In the genomic region with DNA sequence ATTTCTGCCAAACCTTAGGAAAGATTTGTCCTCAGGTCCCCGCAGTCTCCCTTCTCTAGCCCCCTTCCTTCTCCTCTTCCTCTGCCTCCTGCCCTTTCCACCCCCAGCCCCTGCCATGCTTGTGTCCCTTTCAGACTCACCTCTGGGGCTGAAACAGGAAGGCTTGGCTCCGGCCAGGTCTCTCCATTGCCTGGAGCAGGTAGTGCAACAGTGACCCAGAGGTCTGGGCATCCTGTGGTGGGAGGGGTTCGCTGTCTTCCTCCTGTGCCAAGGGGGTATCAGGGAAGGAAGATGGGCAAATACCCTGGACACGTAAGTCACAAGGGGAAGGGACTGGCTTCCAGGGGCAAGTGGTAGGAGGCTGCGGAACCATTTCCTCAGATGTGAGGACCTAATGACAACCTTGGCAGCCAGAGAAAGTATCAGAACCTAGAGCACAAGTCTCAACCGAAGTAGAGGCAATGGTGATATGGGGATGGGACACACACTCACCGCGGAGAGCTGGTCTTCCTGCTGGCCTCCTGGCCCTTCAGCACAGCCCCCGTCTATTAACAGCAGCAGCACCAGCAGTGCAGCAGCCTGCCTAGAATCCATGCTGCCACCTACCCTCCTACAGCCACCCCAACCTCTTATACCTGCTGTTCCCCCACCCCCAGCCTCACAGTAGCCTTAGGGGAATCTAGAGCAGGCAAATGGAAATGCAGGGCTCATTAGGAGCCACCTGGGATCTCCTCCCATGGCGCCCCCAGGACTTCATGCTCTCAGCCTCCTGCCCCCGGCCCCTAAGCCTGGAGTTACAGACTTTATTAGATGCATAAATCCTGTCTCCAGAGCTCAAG, we compare ENCODE assay signal across 21 cellular contexts. TPM values are rescaled to one million over a fixed set of nuclear protein-coding genes. Genes with fewer than 3 reads are reported as not detected.
DNase-seq lines count a peak whose midpoint lies in the region; ATAC-seq and TF ChIP-seq lines count a peak whose summit lies in the region.
"Had no signal": no experiment of that assay in that cellular context is flagged by ENCODE, and none has a peak within 500 bp of the region (broad histone marks: within the 10 kb centered on the region; RNA-seq: fewer than 3 reads in every experiment).

Gene NPFF (minus strand): TSS at position 604 of the 839 bp plus-strand sequence. CDS start 10 bp downstream, at position 594.

- peaks cover 14% of the 10 kb centered on the region for H3K36me3 Mint-ChIP-seq in activated CD4-positive, alpha-beta memory T cell treated with anti-CD3 and anti-CD28 coated beads, Interleukin-2, amount 10 ng/mL, durations not matched to agents 7 days and 5 days (ENCODE audit: low read depth)
- no peaks in the 10 kb centered on the region for H3K36me3 Mint-ChIP-seq in activated CD4-positive, alpha-beta memory T cell treated with anti-CD3 and anti-CD28 coated beads for 36 hours
- peaks cover 25% of the 10 kb centered on the region for H3K36me3 Mint-ChIP-seq in endothelial cell (ENCODE audit: low read depth, unreplicated experiment)
- H3K36me3 Mint-ChIP-seq in stimulated activated memory B cell treated with anti-CD40 and anti-IgM and Interleukin-4, amounts not matched to agents 10 μg/mL and 1 μg/mL and 100 μg/mL, for 72 hours: peaks cover 38% of the 10 kb centered on the region
- peaks cover 4% of the 10 kb centered on the region for H3K36me3 Mint-ChIP-seq in activated naive CD4-positive, alpha-beta T cell treated with anti-CD3 and anti-CD28 coated beads for 36 hours (ENCODE audit: low read depth)

- no peak within 1 kb of the TSS for H3K27ac ChIP-seq in upper lobe of right lung
- H3K27ac ChIP-seq: HL-60 had no signal

- no peak for DNase-seq in activated CD4-positive, alpha-beta memory T cell treated with anti-CD3 and anti-CD28 coated beads, Interleukin-2, amount 10 ng/mL, durations not matched to agents 7 days and 5 days
- no peak for DNase-seq in activated CD4-positive, alpha-beta memory T cell treated with anti-CD3 and anti-CD28 coated beads for 36 hours
- DNase-seq in NT2/D1 (ENCODE audit: low read depth, low spot score): no peak
- no peak for DNase-seq in endothelial cell (ENCODE audit: low spot score)
- no peak for DNase-seq in upper lobe of right lung
- DNase-seq in activated naive CD4-positive, alpha-beta T cell treated with anti-CD3 and anti-CD28 coated beads for 36 hours: no peak
- DNase-seq: activated T-cell treated with anti-CD3 and anti-CD28 coated beads, Interleukin-2, amount 50 U/mL, for 48 hours; amygdala; CD8-positive, alpha-beta memory T cell; lower lobe of right lung; naive thymus-derived CD8-positive, alpha-beta T cell; NCI-H1436; psoas muscle; Right ventricle myocardium superior; stimulated activated CD4-positive, alpha-beta T cell treated with anti-CD3 and anti-CD28 coated beads, Interleukin-12 subunit alpha, Interleukin-12 subunit beta, amount 100 ng/mL, for 4 hours; stimulated activated naive CD4-positive, alpha-beta T cell treated with Interleukin-2 at 50 U/mL for 16 hours had no signal

- no peaks in the 10 kb centered on the region for H3K27me3 Mint-ChIP-seq in activated CD4-positive, alpha-beta memory T cell treated with anti-CD3 and anti-CD28 coated beads, Interleukin-2, amount 10 ng/mL, durations not matched to agents 7 days and 5 days
- H3K27me3 Mint-ChIP-seq in activated CD4-positive, alpha-beta memory T cell treated with anti-CD3 and anti-CD28 coated beads for 36 hours: no peaks in the 10 kb centered on the region
- H3K27me3 Mint-ChIP-seq in endothelial cell (ENCODE audit: unreplicated experiment): peaks cover 22% of the 10 kb centered on the region
- no peaks in the 10 kb centered on the region for H3K27me3 Mint-ChIP-seq in stimulated activated memory B cell treated with anti-CD40 and anti-IgM and Interleukin-4, amounts not matched to agents 10 μg/mL and 1 μg/mL and 100 μg/mL, for 72 hours
- H3K27me3 Mint-ChIP-seq in activated naive CD4-positive, alpha-beta T cell treated with anti-CD3 and anti-CD28 coated beads for 36 hours (ENCODE audit: low read depth): no peaks in the 10 kb centered on the region
- H3K27me3 Mint-ChIP-seq: CD8-positive, alpha-beta memory T cell; naive thymus-derived CD8-positive, alpha-beta T cell had no signal

- H3K4me3 ChIP-seq in NT2/D1 (ENCODE audit: insufficient read length, low read depth) (no peak within 1 kb of the TSS), upper lobe of right lung (no peak within 1 kb of the TSS)
- H3K4me3 ChIP-seq: lower lobe of right lung, psoas muscle had no signal

- no peak for ATAC-seq in stimulated activated memory B cell treated with anti-CD40 and anti-IgM and Interleukin-4, amounts not matched to agents 10 μg/mL and 1 μg/mL and 100 μg/mL, for 72 hours
- ATAC-seq in upper lobe of right lung (no peak), GM18498 (IDR thresholded peaks at IDR 0.05; ENCODE audit: unreplicated experiment) (no peak)
- ATAC-seq: lower lobe of right lung; naive thymus-derived CD8-positive, alpha-beta T cell; psoas muscle had no signal

- CTCF ChIA-PET in activated CD4-positive, alpha-beta memory T cell treated with anti-CD3 and anti-CD28 coated beads, Interleukin-2, amount 10 ng/mL, durations not matched to agents 7 days and 5 days (lab: Charles Lee): interaction anchor here (0.8 to 6.0 kb wide), 7 partner anchors 8 to 219 kb away, joined by 3 to 54 read pairs (median 10); partner anchors contain the start of genes MAP3K12 and TARBP2
- CTCF ChIA-PET in activated CD4-positive, alpha-beta memory T cell treated with anti-CD3 and anti-CD28 coated beads for 36 hours (lab: Charles Lee): interaction anchor here (1.2 to 2.7 kb wide), 6 partner anchors 8 to 239 kb away, joined by 3 to 22 read pairs (median 11); partner anchors contain the start of genes ESPL1 and MAP3K12
- CTCF ChIA-PET in activated naive CD4-positive, alpha-beta T cell treated with anti-CD3 and anti-CD28 coated beads for 36 hours (lab: Charles Lee): interaction anchor here (0.6 to 3.9 kb wide), 9 partner anchors 9 to 185 kb away, joined by 3 to 58 read pairs (median 6); partner anchors contain the start of genes AAAS, AMHR2 and ATP5MC2

- no peaks in the 10 kb centered on the region for H3K9me3 Mint-ChIP-seq in activated CD4-positive, alpha-beta memory T cell treated with anti-CD3 and anti-CD28 coated beads, Interleukin-2, amount 10 ng/mL, durations not matched to agents 7 days and 5 days
- no peaks in the 10 kb centered on the region for H3K9me3 Mint-ChIP-seq in activated CD4-positive, alpha-beta memory T cell treated with anti-CD3 and anti-CD28 coated beads for 36 hours
- no peaks in the 10 kb centered on the region for H3K9me3 Mint-ChIP-seq in endothelial cell (ENCODE audit: unreplicated experiment)
- H3K9me3 Mint-ChIP-seq in stimulated activated memory B cell treated with anti-CD40 and anti-IgM and Interleukin-4, amounts not matched to agents 10 μg/mL and 1 μg/mL and 100 μg/mL, for 72 hours: no peaks in the 10 kb centered on the region
- no peaks in the 10 kb centered on the region for H3K9me3 Mint-ChIP-seq in activated naive CD4-positive, alpha-beta T cell treated with anti-CD3 and anti-CD28 coated beads for 36 hours
- H3K9me3 Mint-ChIP-seq: CD8-positive, alpha-beta memory T cell; naive thymus-derived CD8-positive, alpha-beta T cell; T-helper 1 cell treated with Interleukin-12 subunit alpha and Interleukin-12 subunit beta and Interleukin-4 antibody, amounts not matched to agents 30 μg/mL and 1 μg/mL, for 36 hours had no signal

- no peaks in the 10 kb centered on the region for H3K27me3 ChIP-seq in NT2/D1 (ENCODE audit: insufficient read depth, insufficient read length)
- H3K27me3 ChIP-seq in upper lobe of right lung: no peaks in the 10 kb centered on the region

- intact Hi-C loops in activated CD4-positive, alpha-beta memory T cell treated with anti-CD3 and anti-CD28 coated beads for 36 hours (cut with micrococcal nuclease): no loop called here
- intact Hi-C loops in upper lobe of right lung (cut with DNase I): loop anchor here (10.0 kb wide), 1 partner anchor 152 kb away; no protein-coding TSS in a partner anchor
- intact Hi-C loops in activated naive CD4-positive, alpha-beta T cell treated with anti-CD3 and anti-CD28 coated beads for 36 hours (cut with micrococcal nuclease): no loop called here

- peak within 1 kb of the TSS; percentile 23 for H3K9ac ChIP-seq in NT2/D1 (ENCODE audit: insufficient read length, low read depth)

- H3K4me1 ChIP-seq in NT2/D1 (ENCODE audit: insufficient read depth, insufficient read length): peaks cover 6% of the 10 kb centered on the region
- H3K4me1 ChIP-seq in upper lobe of right lung: peaks cover 18% of the 10 kb centered on the region

- H3K36me3 ChIP-seq in NT2/D1 (ENCODE audit: insufficient read depth, insufficient read length, low read length) (peaks cover 72% of the 10 kb centered on the region), upper lobe of right lung (peaks cover 42% of the 10 kb centered on the region)

- H3K9me3 ChIP-seq in NT2/D1 (ENCODE audit: insufficient read depth, low read length) (no peaks in the 10 kb centered on the region), upper lobe of right lung (no peaks in the 10 kb centered on the region)
- H3K9me3 ChIP-seq: lower lobe of right lung, psoas muscle had no signal

- H3K4me1 Mint-ChIP-seq in activated CD4-positive, alpha-beta memory T cell treated with anti-CD3 and anti-CD28 coated beads, Interleukin-2, amount 10 ng/mL, durations not matched to agents 7 days and 5 days: peaks cover 18% of the 10 kb centered on the region
- peaks cover 17% of the 10 kb centered on the region for H3K4me1 Mint-ChIP-seq in activated CD4-positive, alpha-beta memory T cell treated with anti-CD3 and anti-CD28 coated beads for 36 hours (ENCODE audit: low read depth)
- peaks cover 9% of the 10 kb centered on the region for H3K4me1 Mint-ChIP-seq in endothelial cell (ENCODE audit: unreplicated experiment)
- H3K4me1 Mint-ChIP-seq in stimulated activated memory B cell treated with anti-CD40 and anti-IgM and Interleukin-4, amounts not matched to agents 10 μg/mL and 1 μg/mL and 100 μg/mL, for 72 hours: peaks cover 24% of the 10 kb centered on the region
- H3K4me1 Mint-ChIP-seq in activated naive CD4-positive, alpha-beta T cell treated with anti-CD3 and anti-CD28 coated beads for 36 hours (ENCODE audit: low read depth): peaks cover 18% of the 10 kb centered on the region

- H3K27ac Mint-ChIP-seq in activated CD4-positive, alpha-beta memory T cell treated with anti-CD3 and anti-CD28 coated beads, Interleukin-2, amount 10 ng/mL, durations not matched to agents 7 days and 5 days: peak within 1 kb of the TSS; percentile 6
- no peak within 1 kb of the TSS for H3K27ac Mint-ChIP-seq in activated CD4-positive, alpha-beta memory T cell treated with anti-CD3 and anti-CD28 coated beads for 36 hours
- H3K27ac Mint-ChIP-seq in endothelial cell (ENCODE audit: unreplicated experiment): peak within 1 kb of the TSS; percentile 57
- H3K27ac Mint-ChIP-seq in stimulated activated memory B cell treated with anti-CD40 and anti-IgM and Interleukin-4, amounts not matched to agents 10 μg/mL and 1 μg/mL and 100 μg/mL, for 72 hours: peak within 1 kb of the TSS; percentile 5
- H3K27ac Mint-ChIP-seq in activated naive CD4-positive, alpha-beta T cell treated with anti-CD3 and anti-CD28 coated beads for 36 hours: no peak within 1 kb of the TSS

- TF ChIP-seq CTCF in endothelial cell (IDR thresholded peaks at IDR 0.05; ENCODE audit: unreplicated experiment): no peak
- TF ChIP-seq CTCF in upper lobe of right lung (IDR thresholded peaks at IDR 0.05): no peak

- no peak within 1 kb of the TSS for H3K4me3 Mint-ChIP-seq in activated CD4-positive, alpha-beta memory T cell treated with anti-CD3 and anti-CD28 coated beads, Interleukin-2, amount 10 ng/mL, durations not matched to agents 7 days and 5 days
- no peak within 1 kb of the TSS for H3K4me3 Mint-ChIP-seq in activated CD4-positive, alpha-beta memory T cell treated with anti-CD3 and anti-CD28 coated beads for 36 hours
- peak within 1 kb of the TSS; percentile 18 for H3K4me3 Mint-ChIP-seq in endothelial cell (ENCODE audit: unreplicated experiment)
- H3K4me3 Mint-ChIP-seq in stimulated activated memory B cell treated with anti-CD40 and anti-IgM and Interleukin-4, amounts not matched to agents 10 μg/mL and 1 μg/mL and 100 μg/mL, for 72 hours: no peak within 1 kb of the TSS
- H3K4me3 Mint-ChIP-seq in activated naive CD4-positive, alpha-beta T cell treated with anti-CD3 and anti-CD28 coated beads for 36 hours: no peak within 1 kb of the TSS
- H3K4me3 Mint-ChIP-seq: naive thymus-derived CD8-positive, alpha-beta T cell; T-helper 1 cell treated with Interleukin-12 subunit alpha and Interleukin-12 subunit beta and Interleukin-4 antibody, amounts not matched to agents 30 μg/mL and 1 μg/mL, for 36 hours had no signal

- POLR2A ChIA-PET in activated CD4-positive, alpha-beta memory T cell treated with anti-CD3 and anti-CD28 coated beads, Interleukin-2, amount 10 ng/mL, durations not matched to agents 7 days and 5 days (lab: Charles Lee): interaction anchor here (1.6 to 1.9 kb wide), 3 partner anchors 13 to 75 kb away, joined by 6 to 7 read pairs (median 6); no protein-coding TSS in a partner anchor
- POLR2A ChIA-PET in activated CD4-positive, alpha-beta memory T cell treated with anti-CD3 and anti-CD28 coated beads for 36 hours (lab: Charles Lee): no interaction called here

RNA-seq across cellular contexts. Expression of gene NPFF, which starts in this region (rescaled TPM):
- total RNA-seq in activated CD4-positive, alpha-beta memory T cell treated with anti-CD3 and anti-CD28 coated beads, Interleukin-2, amount 10 ng/mL, durations not matched to agents 7 days and 5 days: not detected
- under 1 TPM in 1 of 2 experiments, not detected in 1; 0.58 TPM for total RNA-seq in activated CD4-positive, alpha-beta memory T cell treated with anti-CD3 and anti-CD28 coated beads for 36 hours
- total RNA-seq in endothelial cell (ENCODE audit: unreplicated experiment) (not detected), upper lobe of right lung (not detected)
- not detected for total RNA-seq in activated naive CD4-positive, alpha-beta T cell treated with anti-CD3 and anti-CD28 coated beads for 36 hours
- total RNA-seq: CD8-positive, alpha-beta memory T cell; LHCN-M2; lower lobe of right lung; naive thymus-derived CD8-positive, alpha-beta T cell; psoas muscle; Right ventricle myocardium superior had no signal

Comparison
In these comparisons a context has a peak if more than half of its experiments do, and no peak if none do; other contexts are left out.
1. H3K27ac Mint-ChIP-seq: peak in activated CD4-positive, alpha-beta memory T cell treated with anti-CD3 and anti-CD28 coated beads, Interleukin-2, amount 10 ng/mL, durations not matched to agents 7 days and 5 days (single experiment), endothelial cell (single experiment) and stimulated activated memory B cell treated with anti-CD40 and anti-IgM and Interleukin-4, amounts not matched to agents 10 μg/mL and 1 μg/mL and 100 μg/mL, for 72 hours (single experiment); none in activated CD4-positive, alpha-beta memory T cell treated with anti-CD3 and anti-CD28 coated beads for 36 hours (single experiment) and activated naive CD4-positive, alpha-beta T cell treated with anti-CD3 and anti-CD28 coated beads for 36 hours (single experiment).